Comparison of ENCODE assay signal across 8 cellular contexts in the genomic region with DNA sequence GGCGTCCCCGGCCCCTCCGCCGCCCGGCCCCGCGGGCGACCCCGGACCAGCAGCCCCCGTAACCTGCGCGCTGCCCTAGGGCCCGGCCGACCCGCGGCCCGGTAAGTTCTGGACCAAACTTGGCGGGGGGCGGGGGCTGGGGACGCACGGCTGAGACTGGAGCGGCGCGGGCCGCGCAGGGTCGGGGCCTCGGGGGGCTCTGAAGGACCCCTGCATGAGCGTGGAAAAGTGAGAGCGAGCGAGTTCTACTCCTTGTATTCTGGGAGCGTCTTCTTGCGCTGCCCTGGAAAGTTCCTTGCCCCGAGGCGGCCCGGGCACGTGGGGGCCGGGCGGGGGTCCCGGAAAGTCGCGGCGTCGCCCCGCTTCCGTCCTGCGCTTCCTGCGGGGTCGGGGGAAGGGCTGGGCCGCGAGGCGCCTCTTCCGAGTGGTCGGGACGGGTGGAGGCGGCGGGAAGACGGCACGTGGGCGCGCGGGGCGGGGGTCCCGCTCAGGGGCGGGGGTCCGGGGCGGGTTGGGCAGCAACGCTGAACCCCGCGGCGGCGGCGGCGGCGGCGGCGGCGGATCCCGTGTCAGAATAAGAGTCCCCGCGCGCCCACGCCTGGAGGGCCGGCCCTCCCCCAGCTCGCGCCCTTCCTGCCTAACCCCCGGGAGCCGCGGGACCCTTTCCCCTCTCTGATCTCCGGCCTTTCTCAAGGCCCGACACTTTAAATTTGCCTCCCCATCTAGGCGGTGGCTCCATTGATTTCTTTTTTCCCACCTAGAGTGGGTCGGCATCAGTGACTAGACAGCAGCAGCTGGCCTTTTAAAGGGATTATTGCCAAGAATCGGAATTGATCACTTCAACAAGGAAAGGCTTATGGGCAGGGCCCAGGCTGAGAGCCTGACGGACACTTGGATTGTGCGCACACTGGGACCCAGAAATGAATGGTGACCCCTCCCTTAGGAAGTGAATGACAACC. TPM values are rescaled to one million over a fixed set of nuclear protein-coding genes. Genes with fewer than 3 reads are reported as not detected.
A peak's percentile ranks its signal among the peaks of the same experiment; 100 is the strongest.
DNase-seq lines count a peak whose midpoint lies in the region; ATAC-seq and TF ChIP-seq lines count a peak whose summit lies in the region.

No MANE protein-coding gene starts in this region.

- H3K9ac ChIP-seq in adipocyte (ENCODE audit: low read length): peak overlapping the region; percentile 89

- no peaks in the 10 kb centered on the region for H3K27me3 ChIP-seq in adipocyte (replicated peaks; ENCODE audit: control insufficient read depth, insufficient read depth, low read length)
- H3K27me3 ChIP-seq in gastrocnemius medialis: no peaks in the 10 kb centered on the region

- H3K4me1 ChIP-seq in adipocyte (ENCODE audit: control insufficient read depth, insufficient read depth, low read length) (peaks cover 60% of the 10 kb centered on the region), gastrocnemius medialis (peaks cover 57 to 75% of the 10 kb centered on the region in 2 donors)

- DNase-seq in DMS53 (lab: John Stamatoyannopoulos, UW): peak; percentile 37
- no peak for DNase-seq in DMS53 treated with DMSO at 0.1 percent for 48 hours (lab: John Stamatoyannopoulos, UW; ENCODE audit: unreplicated experiment)
- DNase-seq in SK-MEL-5 (ENCODE audit: low read depth, low spot score): peak; percentile 24
- peak; percentile 73 for DNase-seq in adipocyte (ENCODE audit: low read depth)
- DNase-seq in gastrocnemius medialis: no peak
- DNase-seq in putamen (ENCODE audit: low spot score): no peak

- H3K36me3 ChIP-seq in adipocyte (ENCODE audit: control insufficient read depth, insufficient read depth, low read length, severe bottlenecking): no peaks in the 10 kb centered on the region
- H3K36me3 ChIP-seq in gastrocnemius medialis: no peaks in the 10 kb centered on the region

- H3K4me3 ChIP-seq in adipocyte (ENCODE audit: low read length): peak overlapping the region; percentile 82
- H3K4me3 ChIP-seq in iPS-11a (ENCODE audit: low read depth, low read length): peak overlapping the region; percentile 74
- peak overlapping the region; percentile 82 to 91 (median 88) for H3K4me3 ChIP-seq in gastrocnemius medialis

- peak; percentile 26 for ATAC-seq in HG03342 (IDR thresholded peaks at IDR 0.05; ENCODE audit: unreplicated experiment)
- ATAC-seq in gastrocnemius medialis: peak; percentile 3 to 16

- intact Hi-C loops in gastrocnemius medialis (cut with DNase I; ENCODE audit: low total_unique reads): loop anchor here (1.0 to 10.0 kb wide), 6 partner anchors 21 to 256 kb away; partner anchors contain the start of genes ATP13A1, BORCS8, MAU2 and RFXANK

- in situ Hi-C loops in SK-MEL-5 (cut with HindIII; ENCODE audit: low pct_unique_long_range_greater_than_20kb, low sequenced_read_pairs): no loop called here
- in situ Hi-C loops in gastrocnemius medialis (cut with MboI; ENCODE audit: low sequenced_read_pairs in 4 of 4): no loop called here

- H3K9me3 ChIP-seq in adipocyte (ENCODE audit: control insufficient read depth, low read length) (no peaks in the 10 kb centered on the region), gastrocnemius medialis (no peaks in the 10 kb centered on the region)

- no peak for TF ChIP-seq POLR2A in gastrocnemius medialis (IDR thresholded peaks at IDR 0.05)

- H3K27ac ChIP-seq in gastrocnemius medialis: peak overlapping the region; percentile 88 to 93 (median 92)

- no peak for TF ChIP-seq CTCF in gastrocnemius medialis (IDR thresholded peaks at IDR 0.05 in 4 of 5, conservative IDR thresholded peaks at IDR 0.05 in 1 of 5)

RNA-seq across cellular contexts. Expression of gene GATAD2A, which starts 0.7 kb away (rescaled TPM):
- total RNA-seq in SK-MEL-5 (2014; rRNA removed; shearing (Covaris generic)): 37.1 and 39.0 TPM in 2 replicates
- polyA plus RNA-seq in SK-MEL-5 (2015; cell fraction: cytosol; rRNA removed): 81.7 and 107 TPM in 2 replicates
- polyA plus RNA-seq in SK-MEL-5 (2015; cell fraction: nucleus; rRNA removed): 17.2 and 25.9 TPM in 2 replicates
- total RNA-seq in gastrocnemius medialis: 10 to 100 TPM; 17.7 to 51.4 (median 40.1) TPM

Comparison
In these comparisons a context has a peak if more than half of its experiments do, and no peak if none do; other contexts are left out.
1. DNase-seq: peak in DMS53 (single experiment), SK-MEL-5 (single experiment) and adipocyte (single experiment); none in DMS53 treated with DMSO at 0.1 percent for 48 hours (single experiment), gastrocnemius medialis (0 of 2) and putamen (single experiment).
2. Peak in every context shown above with its lines, with median percentiles within 50 percentile points of each other: H3K4me3 ChIP-seq.